Comparison of ENCODE assay signal across 8 cellular contexts in genomic region chr6:136920216-136920857, GRCh38. TPM values are rescaled to one million over a fixed set of nuclear protein-coding genes. Genes with fewer than 3 reads are reported as not detected.
A peak's percentile ranks its signal among the peaks of the same experiment; 100 is the strongest.
DNase-seq lines count a peak whose midpoint lies in the region; ATAC-seq and TF ChIP-seq lines count a peak whose summit lies in the region.

No MANE protein-coding gene starts in this region.

- H3K36me3 ChIP-seq in BLaER1 treated with 17β-estradiol and CSF1 and Interleukin-3, amounts not matched to agents 10 nM and 100 nM: peaks cover 0 to 10% (median 4%) of the 10 kb centered on the region in 11 experiments; a peak in 3 of 22 replicates
- no peaks in the 10 kb centered on the region for H3K36me3 ChIP-seq in H7 (replicated peaks; ENCODE audit: control insufficient read depth, insufficient read depth, low read length)

- H3K9ac ChIP-seq in BLaER1 treated with 17β-estradiol and CSF1 and Interleukin-3, amounts not matched to agents 10 nM and 100 nM: no peak overlapping the region

- peak overlapping the region; percentile 83 to 93 (median 86) for H3K4me3 Mint-ChIP-seq in naive B cell

- peak overlapping the region; percentile 78 to 97 (median 90) for H3K4me2 ChIP-seq in BLaER1 treated with 17β-estradiol and CSF1 and Interleukin-3, amounts not matched to agents 10 nM and 100 nM

- H3K27ac Mint-ChIP-seq in naive B cell: no peak overlapping the region

- no peak for DNase-seq in H7
- no peak for DNase-seq in astrocyte of the cerebellum (ENCODE audit: low read depth)
- no peak for DNase-seq in naive B cell
- DNase-seq in AG20443 (ENCODE audit: low spot score): no peak
- no peak for DNase-seq in DMS153 (lab: John Stamatoyannopoulos, UW)
- no peak for DNase-seq in activated gamma-delta T cell (lab: John Stamatoyannopoulos, UW)

- H3K4me1 ChIP-seq in BLaER1 treated with 17β-estradiol and CSF1 and Interleukin-3, amounts not matched to agents 10 nM and 100 nM: peaks cover 24 to 31% (median 28%) of the 10 kb centered on the region in 10 experiments

- H3K36me3 Mint-ChIP-seq in naive B cell: peaks cover 12 to 13% of the 10 kb centered on the region in 2 donors

- ATAC-seq in naive B cell (ENCODE audit: low read depth in 2 of 2): peak in 1 of 2 donors; percentile 25
- no peak for ATAC-seq in HG03175 (IDR thresholded peaks at IDR 0.05; ENCODE audit: unreplicated experiment)

- peaks cover 64 to 71% (median 66%) of the 10 kb centered on the region in 11 experiments for H3K27me3 ChIP-seq in BLaER1 treated with 17β-estradiol and CSF1 and Interleukin-3, amounts not matched to agents 10 nM and 100 nM
- H3K27me3 ChIP-seq in H7 (ENCODE audit: control insufficient read depth, insufficient read depth, low read length): peaks cover 51% of the 10 kb centered on the region

- peaks cover 41 to 57% (median 56%) of the 10 kb centered on the region in 3 donors for H3K27me3 Mint-ChIP-seq in naive B cell

- H4K20me1 ChIP-seq in BLaER1 treated with 17β-estradiol and CSF1 and Interleukin-3, amounts not matched to agents 10 nM and 100 nM: peaks cover 0 to 29% (median 18%) of the 10 kb centered on the region in 11 experiments; a peak in 13 of 22 replicates

- in situ Hi-C loops in astrocyte of the cerebellum (cut with HindIII; ENCODE audit: low sequenced_read_pairs): no loop called here

- H3K4me3 ChIP-seq in BLaER1 treated with 17β-estradiol and CSF1 and Interleukin-3, amounts not matched to agents 10 nM and 100 nM: peak overlapping the region in 8 of 10 experiments; percentile 5 to 69 (median 60); a peak in 10 of 20 replicates
- peak overlapping the region; percentile 48; the same call in 1 of the 2 replicates for H3K4me3 ChIP-seq in H7 (ENCODE audit: insufficient read depth, low read depth, low read length)
- peak overlapping the region; percentile 47 for H3K4me3 ChIP-seq in astrocyte of the cerebellum (ENCODE audit: low read depth, low read length)

- H3K9me3 Mint-ChIP-seq in naive B cell: no peaks in the 10 kb centered on the region

- no peak for TF ChIP-seq CTCF in astrocyte of the cerebellum (IDR thresholded peaks at IDR 0.05; ENCODE audit: low read depth, low read length, missing control alignments)

- no peak overlapping the region for H3K27ac ChIP-seq in BLaER1 treated with 17β-estradiol and CSF1 and Interleukin-3, amounts not matched to agents 10 nM and 100 nM

- peaks cover 28 to 40% (median 31%) of the 10 kb centered on the region in 11 experiments; a peak in 21 of 22 replicates for H3K9me3 ChIP-seq in BLaER1 treated with 17β-estradiol and CSF1 and Interleukin-3, amounts not matched to agents 10 nM and 100 nM (replicated peaks in 1 of 11)

- H3K4me1 Mint-ChIP-seq in naive B cell: peaks cover 20 to 38% (median 26%) of the 10 kb centered on the region in 3 donors

RNA-seq across cellular contexts. Expression of gene SLC35D3, which starts 1.8 kb away (rescaled TPM):
- total RNA-seq in H7 (2014; rRNA removed; shearing (Covaris generic)): 0.42 and 0.63 TPM in 2 replicates
- polyA plus RNA-seq in naive B cell (ENCODE audit: low read depth in 6 of 6): under 1 TPM in 1 of 6 donors, not detected in 5; 0.12 TPM
